Comparison of ENCODE assay signal across 8 cellular contexts in genomic region chr17:19762515-19762961, GRCh38. TPM values are rescaled to one million over a fixed set of nuclear protein-coding genes. Genes with fewer than 3 reads are reported as not detected.
DNase-seq lines count a peak whose midpoint lies in the region; ATAC-seq and TF ChIP-seq lines count a peak whose summit lies in the region.

No MANE protein-coding gene starts in this region.

- H3K36me3 Mint-ChIP-seq in activated B cell treated with CpG ODN at 0.5 μM for 24 hours (ENCODE audit: low read depth), result no peaks in the 10 kb centered on the region
- no peaks in the 10 kb centered on the region for H3K36me3 Mint-ChIP-seq in central memory CD8-positive, alpha-beta T cell (ENCODE audit: insufficient read depth)

- CTCF ChIA-PET in activated B cell treated with CpG ODN at 0.5 μM for 24 hours (lab: Charles Lee), result interaction anchor here (0.7 to 7.4 kb wide), 17 partner anchors 8 to 399 kb away, joined by 3 to 76 read pairs (median 6); partner anchors contain the start of genes ALDH3A2, B9D1 and MAPK7

- no peaks in the 10 kb centered on the region for H3K9me3 Mint-ChIP-seq in activated B cell treated with CpG ODN at 0.5 μM for 24 hours
- H3K9me3 Mint-ChIP-seq in central memory CD8-positive, alpha-beta T cell, result no peaks in the 10 kb centered on the region

- no peak overlapping the region for H3K27ac Mint-ChIP-seq in activated B cell treated with CpG ODN at 0.5 μM for 24 hours
- H3K27ac Mint-ChIP-seq in central memory CD8-positive, alpha-beta T cell (ENCODE audit: low read depth), result no peak overlapping the region

- DNase-seq in GM10266 (ENCODE audit: extremely low spot score) (peak; percentile 78), NCI-H1092 (lab: John Stamatoyannopoulos, UW) (peak; percentile 55), activated B cell treated with CpG ODN at 0.5 μM for 24 hours (peak; percentile 59), left colon (peak in 1 of 2 donors; percentile 81), NCI-H2029 (lab: John Stamatoyannopoulos, UW) (no peak)
- peak; percentile 33 to 56 for DNase-seq in central memory CD8-positive, alpha-beta T cell (ENCODE audit: low spot score in 2 of 2)
- DNase-seq in stimulated activated CD4-positive, alpha-beta T cell treated with anti-CD3 and anti-CD28 coated beads, Interleukin-4, amount 100 ng/mL, for 4 hours, result peak; percentile 36 to 60

- H3K4me3 Mint-ChIP-seq in activated B cell treated with CpG ODN at 0.5 μM for 24 hours, result no peak overlapping the region
- H3K4me3 Mint-ChIP-seq in central memory CD8-positive, alpha-beta T cell, result no peak overlapping the region

- ATAC-seq in activated B cell treated with CpG ODN at 0.5 μM for 24 hours (ENCODE audit: low read depth), result peak; percentile 82
- no peak for ATAC-seq in central memory CD8-positive, alpha-beta T cell (replicated peaks; ENCODE audit: extremely low read depth, poor library complexity, severe bottlenecking)
- ATAC-seq in left colon, result peak; percentile 74
- no peak for ATAC-seq in HG03280 (IDR thresholded peaks at IDR 0.05; ENCODE audit: unreplicated experiment)

- peaks cover 2% of the 10 kb centered on the region for H3K4me1 Mint-ChIP-seq in activated B cell treated with CpG ODN at 0.5 μM for 24 hours
- H3K4me1 Mint-ChIP-seq in central memory CD8-positive, alpha-beta T cell, result peaks cover 7% of the 10 kb centered on the region

- intact Hi-C loops in activated B cell treated with CpG ODN at 0.5 μM for 24 hours (cut with micrococcal nuclease), result loop anchor here (1.0 to 2.0 kb wide), 3 partner anchors 18 to 399 kb away; no protein-coding TSS in a partner anchor
- intact Hi-C loops in left colon (cut with DNase I, micrococcal nuclease), result loop anchor here (10.0 kb wide), 3 partner anchors 118 to 398 kb away; partner anchors contain the start of genes ALDH3A2 (in 1 of the 2) and B9D1 (in 1 of the 2)

- POLR2A ChIA-PET in activated B cell treated with CpG ODN at 0.5 μM for 24 hours (lab: Charles Lee), result interaction anchor here (0.7 to 1.7 kb wide), 4 partner anchors 9 to 399 kb away, joined by 3 to 22 read pairs (median 4); partner anchors contain the start of genes ALDH3A2 and B9D1

- TF ChIP-seq CTCF in GM10266 (IDR thresholded peaks at IDR 0.05; ENCODE audit: control insufficient read depth, insufficient read depth, low read depth, missing control alignments) (peak; percentile 81), activated B cell treated with CpG ODN at 0.5 μM for 24 hours (IDR thresholded peaks at IDR 0.05) (no peak)

- no peaks in the 10 kb centered on the region for H3K27me3 Mint-ChIP-seq in activated B cell treated with CpG ODN at 0.5 μM for 24 hours
- H3K27me3 Mint-ChIP-seq in central memory CD8-positive, alpha-beta T cell, result peaks cover 39% of the 10 kb centered on the region

RNA-seq across cellular contexts. Expression of gene ALDH3A1, which starts 14.4 kb away (rescaled TPM):
- not detected in 2 replicates for total RNA-seq in activated B cell treated with CpG ODN at 0.5 μM for 24 hours
- 1 to 10 TPM; 2.1 to 8.4 TPM for total RNA-seq in left colon

RNA-seq across cellular contexts. Expression of gene SLC47A2, which starts 46.2 kb away (rescaled TPM):
- total RNA-seq in activated B cell treated with CpG ODN at 0.5 μM for 24 hours (not detected in 2 replicates), left colon (under 1 TPM; 0.14 to 0.40 TPM)

Comparison
In these comparisons a context has a peak if more than half of its experiments do, and no peak if none do; other contexts are left out.
1. ATAC-seq: peak in activated B cell treated with CpG ODN at 0.5 μM for 24 hours (single experiment) and left colon (single experiment); none in central memory CD8-positive, alpha-beta T cell (single experiment) and HG03280 (single experiment).